16 cellular contexts compared by ENCODE assay signal in the genomic region with DNA sequence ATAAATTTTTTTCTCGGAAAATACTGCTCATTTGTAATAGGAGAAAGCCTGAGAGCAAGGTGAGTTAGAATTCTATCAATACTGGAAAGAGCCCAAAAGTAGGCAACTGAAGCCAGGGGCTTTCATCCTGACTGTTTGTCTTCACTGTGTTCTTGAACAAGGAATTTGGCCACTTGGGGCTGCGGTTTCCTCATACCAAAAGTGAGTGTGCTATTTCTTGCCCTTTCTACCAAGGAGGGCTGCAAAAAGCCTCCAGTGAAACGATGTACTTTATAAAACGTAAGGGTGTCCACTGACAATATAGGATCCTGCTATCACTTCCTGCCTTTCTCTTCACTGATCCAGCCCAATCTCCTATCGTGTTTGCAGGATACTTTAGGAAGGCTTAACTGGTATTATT.
A peak's percentile ranks its signal among the peaks of the same experiment; 100 is the strongest.
DNase-seq lines count a peak whose midpoint lies in the region; ATAC-seq and TF ChIP-seq lines count a peak whose summit lies in the region.
"Had no signal": no experiment of that assay in that cellular context is flagged by ENCODE, and none has a peak within 500 bp of the region (broad histone marks: within the 10 kb centered on the region; RNA-seq: fewer than 3 reads in every experiment).

No MANE protein-coding gene starts in this region.

- H3K9me3 Mint-ChIP-seq in GM23338, result no peaks in the 10 kb centered on the region
- no peaks in the 10 kb centered on the region for H3K9me3 Mint-ChIP-seq in CD14-positive monocyte
- H3K9me3 Mint-ChIP-seq: CD4-positive, alpha-beta T cell had no signal

- H3K9me3 ChIP-seq in SK-N-SH (no peaks in the 10 kb centered on the region), left lung (no peaks in the 10 kb centered on the region), thyroid gland (no peaks in the 10 kb centered on the region), body of pancreas (no peaks in the 10 kb centered on the region)
- H3K9me3 ChIP-seq: BE2C had no signal

- H3K4me1 ChIP-seq in GM23338 (ENCODE audit: insufficient read depth), result no peaks in the 10 kb centered on the region
- H3K4me1 ChIP-seq in SK-N-SH (ENCODE audit: control insufficient read depth in 1 of 2, insufficient read depth in 2 of 2, low read depth in 1 of 2, low read length in 1 of 2), result no peaks in the 10 kb centered on the region
- H3K4me1 ChIP-seq in left lung, result no peaks in the 10 kb centered on the region
- peaks cover 0 to 4% of the 10 kb centered on the region in 2 donors for H3K4me1 ChIP-seq in thyroid gland
- H3K4me1 ChIP-seq in body of pancreas, result no peaks in the 10 kb centered on the region
- H3K4me1 ChIP-seq: BE2C had no signal

- H3K4me3 Mint-ChIP-seq in GM23338 (no peak overlapping the region), CD14-positive monocyte (no peak overlapping the region)
- H3K4me3 Mint-ChIP-seq: CD4-positive, alpha-beta T cell had no signal

- H3K27ac ChIP-seq in GM23338 (ENCODE audit: low read depth) (no peak overlapping the region), SK-N-SH (ENCODE audit: low read depth in 2 of 2, low read length in 1 of 2) (no peak overlapping the region), left lung (no peak overlapping the region), thyroid gland (no peak overlapping the region), body of pancreas (no peak overlapping the region)
- H3K27ac ChIP-seq: SK-N-MC had no signal

- intact Hi-C loops in left lung (cut with DNase I), result no loop called here
- intact Hi-C loops in thyroid gland (cut with DNase I), result no loop called here
- intact Hi-C loops in body of pancreas (cut with DNase I), result no loop called here
- intact Hi-C loops in CD14-positive monocyte (cut with micrococcal nuclease), result no loop called here

- H2AFZ ChIP-seq in GM23338 (no peak overlapping the region), SK-N-SH (ENCODE audit: low read depth) (no peak overlapping the region)

- no peaks in the 10 kb centered on the region for H3K27me3 Mint-ChIP-seq in GM23338 (ENCODE audit: insufficient read depth, low read depth, poor library complexity)
- no peaks in the 10 kb centered on the region for H3K27me3 Mint-ChIP-seq in CD14-positive monocyte (ENCODE audit: low read depth in 3 of 3)
- H3K27me3 Mint-ChIP-seq: CD4-positive, alpha-beta T cell had no signal

- no peaks in the 10 kb centered on the region for H3K36me3 Mint-ChIP-seq in GM23338 (ENCODE audit: low read depth)
- H3K36me3 Mint-ChIP-seq in CD14-positive monocyte, result no peaks in the 10 kb centered on the region

- H3K4me1 Mint-ChIP-seq in GM23338 (no peaks in the 10 kb centered on the region; the same call in 2 of the 3 replicates), CD14-positive monocyte (no peaks in the 10 kb centered on the region)

- TF ChIP-seq CTCF in GM23338 (conservative IDR thresholded peaks at IDR 0.05; ENCODE audit: low read depth in 2 of 2) (no peak), SK-N-SH (IDR thresholded peaks at IDR 0.05) (no peak), left lung (IDR thresholded peaks at IDR 0.05) (no peak), thyroid gland (IDR thresholded peaks at IDR 0.05) (no peak), body of pancreas (IDR thresholded peaks at IDR 0.05) (no peak), CD14-positive monocyte (IDR thresholded peaks at IDR 0.05) (no peak)

- H3K27me3 ChIP-seq in GM23338 (ENCODE audit: insufficient read depth) (no peaks in the 10 kb centered on the region), SK-N-SH (ENCODE audit: insufficient read depth) (no peaks in the 10 kb centered on the region; the same call in 1 of the 2 replicates), left lung (no peaks in the 10 kb centered on the region), thyroid gland (no peaks in the 10 kb centered on the region), body of pancreas (no peaks in the 10 kb centered on the region)
- H3K27me3 ChIP-seq: BE2C had no signal

- H3K79me2 ChIP-seq in GM23338 (replicated peaks; ENCODE audit: insufficient read depth) (no peaks in the 10 kb centered on the region), SK-N-SH (ENCODE audit: insufficient read depth) (no peaks in the 10 kb centered on the region)

- POLR2A ChIA-PET in SK-N-SH (lab: Yijun Ruan, JAX), result no interaction called here

- 0 out of 2 replicates have a peak, but pooled peaks cover 6% of the 10 kb centered on the region for H3K9me2 ChIP-seq in GM23338 (ENCODE audit: insufficient read depth)
- no peaks in the 10 kb centered on the region for H3K9me2 ChIP-seq in SK-N-SH

- no peaks in the 10 kb centered on the region for H3K36me3 ChIP-seq in GM23338 (ENCODE audit: insufficient read depth)
- no peaks in the 10 kb centered on the region for H3K36me3 ChIP-seq in SK-N-SH (replicated peaks in 1 of 2; ENCODE audit: control insufficient read depth in 1 of 2, insufficient read depth in 2 of 2, low read length in 1 of 2)
- no peaks in the 10 kb centered on the region for H3K36me3 ChIP-seq in left lung
- no peaks in the 10 kb centered on the region for H3K36me3 ChIP-seq in thyroid gland
- H3K36me3 ChIP-seq in body of pancreas (replicated peaks in 1 of 2; ENCODE audit: insufficient read depth in 1 of 2, low read depth in 2 of 2), result no peaks in the 10 kb centered on the region
- H3K36me3 ChIP-seq: BE2C had no signal

- ATAC-seq in GM23338, result no peak
- peak; percentile 82 for ATAC-seq in left lung
- ATAC-seq in body of pancreas, result no peak

- no peaks in the 10 kb centered on the region for H3F3A ChIP-seq in GM23338 (replicated peaks; ENCODE audit: low read depth)
- H3F3A ChIP-seq in SK-N-SH (replicated peaks; ENCODE audit: insufficient read depth), result no peaks in the 10 kb centered on the region

- DNase-seq in GM23338 (ENCODE audit: low spot score) (peak; percentile 20), SK-N-SH (no peak), left lung (peak in 1 of 2 donors; percentile 39), thyroid gland (peak; percentile 2 to 7), body of pancreas (no peak), NCI-H345 (lab: John Stamatoyannopoulos, UW) (no peak), CD14-positive monocyte (ENCODE audit: low spot score) (no peak)
- DNase-seq: BE2C; CD4-positive, alpha-beta T cell; NCI-H1105 treated with DMSO at 0.1 percent for 48 hours; NCI-H187; NCI-H2107; NCI-H2227 treated with DMSO at 0.1 percent for 48 hours; NCI-H524; SHP77 had no signal

- CTCF ChIA-PET in SK-N-SH (lab: Yijun Ruan, JAX), result no interaction called here

- no peak overlapping the region for H3K9ac ChIP-seq in SK-N-SH

- no peak for TF ChIP-seq RAD21 in SK-N-SH (IDR thresholded peaks at IDR 0.05; ENCODE audit: low read length)

- no peak overlapping the region for H3K4me2 ChIP-seq in GM23338
- peak overlapping the region; percentile 51 for H3K4me2 ChIP-seq in SK-N-SH

- H3K4me3 ChIP-seq in GM23338, result no peak overlapping the region
- H3K4me3 ChIP-seq in SK-N-SH (ENCODE audit: low read depth in 2 of 2, low read length in 1 of 2), result peak overlapping the region; percentile 13 to 17; a peak in 3 of 4 replicates
- no peak overlapping the region for H3K4me3 ChIP-seq in left lung
- H3K4me3 ChIP-seq in thyroid gland (replicated peaks in 1 of 3), result no peak overlapping the region
- no peak overlapping the region for H3K4me3 ChIP-seq in body of pancreas
- H3K4me3 ChIP-seq: SK-N-MC had no signal

- no peak overlapping the region for H3K27ac Mint-ChIP-seq in GM23338
- no peak overlapping the region for H3K27ac Mint-ChIP-seq in CD14-positive monocyte
- H3K27ac Mint-ChIP-seq: CD4-positive, alpha-beta T cell had no signal

- WGBS in SK-N-SH (ENCODE audit: low lambda C conversion rate), result 2% methylated on average over 5 of the region's 5 CpGs
- WGBS in thyroid gland, 2 donors, result 15 to 20% methylated on average over 5 of the region's 5 CpGs
- 36 to 38% methylated on average over 5 of the region's 5 CpGs for WGBS in body of pancreas, 2 donors

- H4K20me1 ChIP-seq in GM23338 (replicated peaks; ENCODE audit: insufficient read depth) (no peaks in the 10 kb centered on the region), SK-N-SH (ENCODE audit: insufficient read depth) (no peaks in the 10 kb centered on the region)

- no peak for TF ChIP-seq EP300 in SK-N-SH (IDR thresholded peaks at IDR 0.05; ENCODE audit: borderline replicate concordance in 1 of 2, low read depth in 1 of 2, low read length in 1 of 2)

- TF ChIP-seq POLR2A in thyroid gland (IDR thresholded peaks at IDR 0.05), result no peak
- no peak for TF ChIP-seq POLR2A in body of pancreas (IDR thresholded peaks at IDR 0.05)

TF ChIP-seq in GM23338, 12 proteins besides CTCF, POLR2A, EP300 and RAD21 (continues in another document):
- no peak for TF ChIP-seq ZNF331 (CRISPR knock-in tag; IDR thresholded peaks at IDR 0.05; ENCODE audit: low read depth)
- TF ChIP-seq CREB1 (CRISPR knock-in tag; IDR thresholded peaks at IDR 0.05; ENCODE audit: low read depth), result no peak

TF ChIP-seq in SK-N-SH, 30 proteins besides CTCF, POLR2A, EP300 and RAD21:
- TF ChIP-seq, protein P1, sequence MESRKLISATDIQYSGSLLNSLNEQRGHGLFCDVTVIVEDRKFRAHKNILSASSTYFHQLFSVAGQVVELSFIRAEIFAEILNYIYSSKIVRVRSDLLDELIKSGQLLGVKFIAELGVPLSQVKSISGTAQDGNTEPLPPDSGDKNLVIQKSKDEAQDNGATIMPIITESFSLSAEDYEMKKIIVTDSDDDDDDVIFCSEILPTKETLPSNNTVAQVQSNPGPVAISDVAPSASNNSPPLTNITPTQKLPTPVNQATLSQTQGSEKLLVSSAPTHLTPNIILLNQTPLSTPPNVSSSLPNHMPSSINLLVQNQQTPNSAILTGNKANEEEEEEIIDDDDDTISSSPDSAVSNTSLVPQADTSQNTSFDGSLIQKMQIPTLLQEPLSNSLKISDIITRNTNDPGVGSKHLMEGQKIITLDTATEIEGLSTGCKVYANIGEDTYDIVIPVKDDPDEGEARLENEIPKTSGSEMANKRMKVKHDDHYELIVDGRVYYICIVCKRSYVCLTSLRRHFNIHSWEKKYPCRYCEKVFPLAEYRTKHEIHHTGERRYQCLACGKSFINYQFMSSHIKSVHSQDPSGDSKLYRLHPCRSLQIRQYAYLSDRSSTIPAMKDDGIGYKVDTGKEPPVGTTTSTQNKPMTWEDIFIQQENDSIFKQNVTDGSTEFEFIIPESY (IDR thresholded peaks at IDR 0.05; ENCODE audit: borderline replicate concordance, low read depth), result no peak

Comparison
In these comparisons a context has a peak if more than half of its experiments do, and no peak if none do; other contexts are left out.
1. DNase-seq: peak in GM23338 (single experiment) and thyroid gland (2 of 2); none in SK-N-SH (single experiment), body of pancreas (0 of 4), NCI-H345 (single experiment) and CD14-positive monocyte (single experiment).
2. H3K4me3 ChIP-seq: peak in SK-N-SH (2 of 2); none in GM23338 (single experiment), left lung (0 of 2), thyroid gland (0 of 3) and body of pancreas (0 of 2).